ENCODE assay signal across 1 cellular context in genomic region chr9:137406876-137407589, GRCh38.
TF ChIP-seq lines count a peak whose summit lies in the region.

No MANE protein-coding gene starts in this region.

TF ChIP-seq in HepG2, 621 proteins besides CTCF, POLR2A, EP300 and RAD21 (continued from another document and continues in another):
- no peak for TF ChIP-seq ZNF124 (CRISPR knock-in tag; IDR thresholded peaks at IDR 0.05)
- no peak for TF ChIP-seq ZNF280B (CRISPR knock-in tag; IDR thresholded peaks at IDR 0.05; ENCODE audit: borderline replicate concordance)
- 0 out of 2 replicates have a peak, but pooled peaks have one; percentile 41 for TF ChIP-seq ZNF383 (CRISPR knock-in tag; IDR thresholded peaks at IDR 0.05; ENCODE audit: borderline replicate concordance)
- TF ChIP-seq CENPT (CRISPR knock-in tag; IDR thresholded peaks at IDR 0.05; ENCODE audit: low read depth): no peak
- TF ChIP-seq KDM1A (CRISPR knock-in tag; IDR thresholded peaks at IDR 0.05): no peak
- peak; percentile 21 for TF ChIP-seq ASH2L (IDR thresholded peaks at IDR 0.05; ENCODE audit: insufficient read length, low read depth, low read length)
- TF ChIP-seq HMGXB4 (CRISPR knock-in tag; IDR thresholded peaks at IDR 0.05; ENCODE audit: borderline replicate concordance in 1 of 2, low read depth in 1 of 2): peak; percentile 43 to 80; a peak in 3 of 4 replicates
- TF ChIP-seq ZFP62 (CRISPR knock-in tag; IDR thresholded peaks at IDR 0.05): no peak
- TF ChIP-seq SRSF9 (IDR thresholded peaks at IDR 0.05; ENCODE audit: borderline replicate concordance, insufficient read depth, low read depth, low read length, poor library complexity, severe bottlenecking): no peak
- TF ChIP-seq ZFP82 (CRISPR knock-in tag; IDR thresholded peaks at IDR 0.05; ENCODE audit: borderline replicate concordance): no peak
- TF ChIP-seq ZNF605 (CRISPR knock-in tag; IDR thresholded peaks at IDR 0.05): no peak
- TF ChIP-seq ZMYM3 (CRISPR knock-in tag; IDR thresholded peaks at IDR 0.05): no peak
- no peak for TF ChIP-seq TBL1XR1 (IDR thresholded peaks at IDR 0.05; ENCODE audit: borderline replicate concordance, low read length, partially characterized antibody)
- TF ChIP-seq ZNF776 (CRISPR knock-in tag; IDR thresholded peaks at IDR 0.05): peak; percentile 33; the same call in 1 of the 2 replicates
- TF ChIP-seq NPAS2 (CRISPR knock-in tag; IDR thresholded peaks at IDR 0.05; ENCODE audit: borderline replicate concordance): no peak
- no peak for TF ChIP-seq THAP11 (CRISPR knock-in tag; IDR thresholded peaks at IDR 0.05)
- TF ChIP-seq RNF219 (CRISPR knock-in tag; IDR thresholded peaks at IDR 0.05): no peak
- no peak for TF ChIP-seq ZNF512B (CRISPR knock-in tag; IDR thresholded peaks at IDR 0.05; ENCODE audit: borderline replicate concordance)
- TF ChIP-seq THYN1 (CRISPR knock-in tag; IDR thresholded peaks at IDR 0.05; ENCODE audit: borderline replicate concordance, low read depth): no peak
- TF ChIP-seq SP4 (CRISPR knock-in tag; IDR thresholded peaks at IDR 0.05): peak; percentile 74
- no peak for TF ChIP-seq ATF6 (CRISPR knock-in tag; conservative IDR thresholded peaks at IDR 0.05)
- no peak for TF ChIP-seq TFDP2 (CRISPR knock-in tag; IDR thresholded peaks at IDR 0.05)
- TF ChIP-seq ZNF329 (CRISPR knock-in tag; IDR thresholded peaks at IDR 0.05; ENCODE audit: low read depth): no peak
- no peak for TF ChIP-seq GRHL1 (CRISPR knock-in tag; conservative IDR thresholded peaks at IDR 0.05)
- TF ChIP-seq HCFC1 (IDR thresholded peaks at IDR 0.05; ENCODE audit: low read depth, low read length): no peak
- no peak for TF ChIP-seq KDM4B (CRISPR knock-in tag; IDR thresholded peaks at IDR 0.05)
- TF ChIP-seq TCF12 (IDR thresholded peaks at IDR 0.05): no peak
- 0 out of 2 replicates have a peak, but pooled peaks have one; percentile 66 for TF ChIP-seq TCF12 (CRISPR knock-in tag; IDR thresholded peaks at IDR 0.05)
- peak; percentile 41 for TF ChIP-seq HNRNPLL (IDR thresholded peaks at IDR 0.05; ENCODE audit: low read depth, low read length, poor library complexity, severe bottlenecking)
- no peak for TF ChIP-seq SIX1 (CRISPR knock-in tag; IDR thresholded peaks at IDR 0.05; ENCODE audit: borderline replicate concordance)
- no peak for TF ChIP-seq MED8 (CRISPR knock-in tag; IDR thresholded peaks at IDR 0.05; ENCODE audit: insufficient replicate concordance)
- TF ChIP-seq ZNF333 (CRISPR knock-in tag; IDR thresholded peaks at IDR 0.05; ENCODE audit: borderline replicate concordance): peak; percentile 33; the same call in 1 of the 2 replicates
- 0 out of 2 replicates have a peak, but pooled peaks have one; percentile 40 for TF ChIP-seq DNMT1 (CRISPR knock-in tag; IDR thresholded peaks at IDR 0.05)
- no peak; the same call in 1 of the 2 replicates for TF ChIP-seq ZNF367 (CRISPR knock-in tag; IDR thresholded peaks at IDR 0.05; ENCODE audit: borderline replicate concordance)
- TF ChIP-seq GZF1 (CRISPR knock-in tag; IDR thresholded peaks at IDR 0.05): no peak
- TF ChIP-seq ZNF503 (CRISPR knock-in tag; IDR thresholded peaks at IDR 0.05): no peak
